In the genomic region with DNA sequence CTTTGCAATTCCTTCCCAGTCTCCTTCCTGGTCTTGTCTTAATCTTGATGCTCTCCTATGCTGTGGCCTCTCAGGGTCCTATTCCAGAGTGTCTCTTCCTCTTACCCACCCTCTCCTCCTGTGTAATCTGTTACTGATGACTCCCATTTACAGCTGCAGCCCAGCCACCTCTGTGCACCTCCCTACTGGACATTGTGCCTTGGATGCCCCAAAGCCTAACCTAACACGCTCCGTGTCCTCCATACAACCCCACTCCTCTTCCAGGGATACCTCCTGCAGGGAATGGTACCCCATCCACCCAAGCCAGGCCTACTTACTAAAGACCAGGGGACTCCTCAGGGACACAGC, we compare ENCODE assay signal across 1 cellular context.
TF ChIP-seq lines count a peak whose summit lies in the region.

No MANE protein-coding gene starts in this region.

TF ChIP-seq in H1, 55 proteins besides CTCF, POLR2A, EP300 and RAD21:
- TF ChIP-seq CBX5 (IDR thresholded peaks at IDR 0.05; ENCODE audit: low read depth, low read length) = no peak
- no peak for TF ChIP-seq SIN3A (conservative IDR thresholded peaks at IDR 0.05 in 1 of 2, IDR thresholded peaks at IDR 0.05 in 1 of 2; ENCODE audit: low read depth in 1 of 2, low read length in 2 of 2)
- no peak for TF ChIP-seq ASH2L (IDR thresholded peaks at IDR 0.05; ENCODE audit: low read length)
- no peak for TF ChIP-seq SP1 (IDR thresholded peaks at IDR 0.05; ENCODE audit: low read depth, low read length)
- no peak for TF ChIP-seq CTBP2 (IDR thresholded peaks at IDR 0.05; ENCODE audit: borderline replicate concordance, insufficient read depth, insufficient read length, low read length)
- TF ChIP-seq POU5F1 (IDR thresholded peaks at IDR 0.05; ENCODE audit: low read depth, low read length) = no peak
- no peak for TF ChIP-seq TCF12 (IDR thresholded peaks at IDR 0.05; ENCODE audit: low read depth, low read length)
